Comparison of ENCODE assay signal across 1 cellular context in genomic region chr12:110344657-110345056, GRCh38.
TF ChIP-seq lines count a peak whose summit lies in the region.

No MANE protein-coding gene starts in this region.

TF ChIP-seq in SK-N-SH treated with all-trans-retinoic acid at 6 μM for 48 hours, 23 proteins besides CTCF, POLR2A, EP300 and RAD21 (continued from another document):
- no peak for TF ChIP-seq POU6F1 (CRISPR knock-in tag; IDR thresholded peaks at IDR 0.05; ENCODE audit: borderline replicate concordance, low read depth)
